In genomic region chr17:64073771-64074703, GRCh38 we compare ENCODE assay signal across 8 cellular contexts. TPM values are rescaled to one million over a fixed set of nuclear protein-coding genes. Genes with fewer than 3 reads are reported as not detected.
DNase-seq lines count a peak whose midpoint lies in the region; ATAC-seq, FAIRE-seq and TF ChIP-seq lines count a peak whose summit lies in the region.

No MANE protein-coding gene starts in this region.

- H3K36me3 ChIP-seq in ascending aorta: peaks cover 49 to 53% of the 10 kb centered on the region in 2 donors

- DNase-seq in GF-D8 (lab: John Stamatoyannopoulos, UW) (peak; percentile 22), KG1 (lab: John Stamatoyannopoulos, UW) (peak; percentile 32), D721Med (ENCODE audit: insufficient read length, low spot score) (no peak), ascending aorta (ENCODE audit: low spot score in 2 of 2) (no peak)
- no peak for DNase-seq in activated effector memory CD4-positive, alpha-beta T cell treated with anti-CD3 and anti-CD28 coated beads, Interleukin-2, amount 50 U/mL, for 16 hours

- no peak overlapping the region for H3K4me3 Mint-ChIP-seq in activated T-helper 17 cell treated with anti-CD3 and anti-CD28 coated beads, Interleukin-2, amount 50 U/mL, for 72 hours
- H3K4me3 Mint-ChIP-seq in stimulated activated memory B cell treated with anti-CD40 and anti-IgM and Interleukin-4, amounts not matched to agents 10 μg/mL and 1 μg/mL and 100 μg/mL, for 72 hours: no peak overlapping the region

- peaks cover 10% of the 10 kb centered on the region for H3K4me1 Mint-ChIP-seq in activated T-helper 17 cell treated with anti-CD3 and anti-CD28 coated beads, Interleukin-2, amount 50 U/mL, for 72 hours
- peaks cover 24% of the 10 kb centered on the region for H3K4me1 Mint-ChIP-seq in stimulated activated memory B cell treated with anti-CD40 and anti-IgM and Interleukin-4, amounts not matched to agents 10 μg/mL and 1 μg/mL and 100 μg/mL, for 72 hours

- H3K9me3 Mint-ChIP-seq in activated T-helper 17 cell treated with anti-CD3 and anti-CD28 coated beads, Interleukin-2, amount 50 U/mL, for 72 hours: peaks cover 4% of the 10 kb centered on the region
- peaks cover 3% of the 10 kb centered on the region for H3K9me3 Mint-ChIP-seq in stimulated activated memory B cell treated with anti-CD40 and anti-IgM and Interleukin-4, amounts not matched to agents 10 μg/mL and 1 μg/mL and 100 μg/mL, for 72 hours

- intact Hi-C loops in ascending aorta (cut with DNase I): no loop called here

- no peak for FAIRE-seq in D721Med (lab: Jason Lieb, UNC)

- peaks cover 11 to 12% of the 10 kb centered on the region in 2 donors for H3K9me3 ChIP-seq in ascending aorta

- peak; percentile 76 for ATAC-seq in GM21515 (IDR thresholded peaks at IDR 0.05; ENCODE audit: unreplicated experiment)
- no peak for ATAC-seq in activated T-helper 17 cell treated with anti-CD3 and anti-CD28 coated beads, Interleukin-2, amount 50 U/mL, for 72 hours (replicated peaks)
- ATAC-seq in stimulated activated memory B cell treated with anti-CD40 and anti-IgM and Interleukin-4, amounts not matched to agents 10 μg/mL and 1 μg/mL and 100 μg/mL, for 72 hours: peak; percentile 93

- TF ChIP-seq CTCF in D721Med (IDR thresholded peaks at IDR 0.05; ENCODE audit: insufficient read depth, missing control alignments): no peak
- no peak for TF ChIP-seq CTCF in ascending aorta (IDR thresholded peaks at IDR 0.05)

- no peaks in the 10 kb centered on the region for H3K4me1 ChIP-seq in ascending aorta

- H3K27ac Mint-ChIP-seq in activated T-helper 17 cell treated with anti-CD3 and anti-CD28 coated beads, Interleukin-2, amount 50 U/mL, for 72 hours: peak overlapping the region; percentile 29
- peak overlapping the region; percentile 42 for H3K27ac Mint-ChIP-seq in stimulated activated memory B cell treated with anti-CD40 and anti-IgM and Interleukin-4, amounts not matched to agents 10 μg/mL and 1 μg/mL and 100 μg/mL, for 72 hours

- no peak overlapping the region for H3K4me3 ChIP-seq in ascending aorta

- H3K27ac ChIP-seq in ascending aorta: peak overlapping the region in 1 of 2 donors; percentile 27

- no peaks in the 10 kb centered on the region for H3K27me3 ChIP-seq in ascending aorta

- no peaks in the 10 kb centered on the region for H3K27me3 Mint-ChIP-seq in activated T-helper 17 cell treated with anti-CD3 and anti-CD28 coated beads, Interleukin-2, amount 50 U/mL, for 72 hours
- H3K27me3 Mint-ChIP-seq in stimulated activated memory B cell treated with anti-CD40 and anti-IgM and Interleukin-4, amounts not matched to agents 10 μg/mL and 1 μg/mL and 100 μg/mL, for 72 hours: no peaks in the 10 kb centered on the region

- H3K36me3 Mint-ChIP-seq in activated T-helper 17 cell treated with anti-CD3 and anti-CD28 coated beads, Interleukin-2, amount 50 U/mL, for 72 hours (ENCODE audit: low read depth): peaks cover 97% of the 10 kb centered on the region
- H3K36me3 Mint-ChIP-seq in stimulated activated memory B cell treated with anti-CD40 and anti-IgM and Interleukin-4, amounts not matched to agents 10 μg/mL and 1 μg/mL and 100 μg/mL, for 72 hours: peaks cover 36% of the 10 kb centered on the region

RNA-seq across cellular contexts. Expression of gene ICAM2, which starts 53.6 kb away (rescaled TPM):
- total RNA-seq in activated T-helper 17 cell treated with anti-CD3 and anti-CD28 coated beads, Interleukin-2, amount 50 U/mL, for 72 hours: 10 to 100 TPM; 43.0 to 54.9 TPM
- total RNA-seq in ascending aorta: 212 TPM

RNA-seq across cellular contexts. Expression of gene ERN1, which starts 55.9 kb away (rescaled TPM):
- 10 to 100 TPM; 42.2 to 93.3 TPM for total RNA-seq in activated T-helper 17 cell treated with anti-CD3 and anti-CD28 coated beads, Interleukin-2, amount 50 U/mL, for 72 hours
- total RNA-seq in ascending aorta: 26.5 TPM

Comparison
In these comparisons a context has a peak if more than half of its experiments do, and no peak if none do; other contexts are left out.
1. DNase-seq: peak in GF-D8 (single experiment) and KG1 (single experiment); none in D721Med (single experiment), ascending aorta (0 of 2) and activated effector memory CD4-positive, alpha-beta T cell treated with anti-CD3 and anti-CD28 coated beads, Interleukin-2, amount 50 U/mL, for 16 hours (single experiment).